ENCODE assay signal across 14 cellular contexts in the genomic region with DNA sequence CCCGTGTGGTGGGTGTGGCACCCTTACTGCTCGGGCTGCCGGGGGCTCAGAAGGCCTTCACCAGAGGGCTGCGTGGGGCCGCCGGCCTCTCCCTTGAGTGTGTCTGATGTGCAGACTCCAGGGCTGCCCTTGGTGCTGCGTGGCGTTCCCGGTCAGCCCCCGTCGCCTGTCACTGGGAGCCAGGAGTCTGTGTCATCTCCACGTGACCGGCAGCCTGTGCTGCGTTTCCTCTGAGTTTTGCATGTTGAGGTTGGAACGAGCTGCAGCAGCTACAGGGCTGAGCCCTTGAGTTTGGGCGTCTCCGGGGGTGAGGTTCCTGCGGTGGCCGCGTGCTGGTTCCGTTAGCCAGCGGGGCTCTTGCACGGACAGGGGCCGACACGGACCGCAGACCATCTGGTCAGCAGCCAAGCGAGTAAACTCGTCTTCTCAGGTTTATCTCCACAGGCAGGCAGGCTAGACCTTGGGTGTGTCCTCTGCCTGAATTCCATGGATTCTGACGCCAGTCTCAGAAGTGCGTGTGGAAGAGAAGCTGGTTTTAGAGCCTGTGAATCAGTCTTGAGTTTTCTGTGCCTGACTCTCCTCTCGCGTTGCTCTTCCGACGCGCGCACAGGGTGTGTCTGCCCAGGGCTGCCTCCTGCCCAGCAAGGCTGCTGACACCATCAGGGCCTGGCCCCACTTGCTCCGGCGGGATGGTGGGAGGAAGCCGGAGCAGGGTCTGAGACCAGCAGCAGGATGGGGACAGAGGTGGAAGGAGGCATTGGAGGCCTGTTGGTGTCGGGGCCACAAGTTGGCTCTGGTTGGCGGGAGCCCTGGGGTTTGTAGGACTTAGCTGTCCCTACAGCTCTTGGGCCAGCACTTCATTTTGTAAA. TPM values are rescaled to one million over a fixed set of nuclear protein-coding genes. Genes with fewer than 3 reads are reported as not detected.
DNase-seq lines count a peak whose midpoint lies in the region; FAIRE-seq and TF ChIP-seq lines count a peak whose summit lies in the region.
"Had no signal": no experiment of that assay in that cellular context is flagged by ENCODE, and none has a peak within 500 bp of the region (broad histone marks: within the 10 kb centered on the region; RNA-seq: fewer than 3 reads in every experiment).

No MANE protein-coding gene starts in this region.

- H3K4me3 ChIP-seq in endodermal cell (ENCODE audit: low read length) (no peak overlapping the region), mesodermal cell (ENCODE audit: extremely low read depth, insufficient read depth, low read length, poor library complexity, severe bottlenecking) (no peak overlapping the region)
- H3K4me3 ChIP-seq: SJCRH30, stomach had no signal

- no peak overlapping the region for H3K4me3 Mint-ChIP-seq in endodermal cell
- H3K4me3 Mint-ChIP-seq: activated T-helper 17 cell treated with anti-CD3 and anti-CD28 coated beads, Interleukin-2, amount 50 U/mL, for 72 hours had no signal

- TF ChIP-seq CTCF in endodermal cell (conservative IDR thresholded peaks at IDR 0.05): no peak

- WGBS in endodermal cell (ENCODE audit: insufficient coverage in 1 of 2, insufficient read length in 1 of 2), 2 experiments: 93 to 96% methylated on average over 24 to 41 of the region's 41 CpGs
- WGBS in mesodermal cell (ENCODE audit: insufficient coverage in 2 of 2), 2 experiments: 96 to 98% methylated on average over 38 to 39 of the region's 41 CpGs

- H3K27ac Mint-ChIP-seq in endodermal cell: peak overlapping the region; percentile 30
- H3K27ac Mint-ChIP-seq: activated T-helper 17 cell treated with anti-CD3 and anti-CD28 coated beads, Interleukin-2, amount 50 U/mL, for 72 hours had no signal

- no peak for FAIRE-seq in GM19239 (lab: Jason Lieb, UNC)
- FAIRE-seq: bronchial epithelial cell had no signal

- DNase-seq in HPDE6-E6E7 (ENCODE audit: extremely low spot score): peak; percentile 57
- DNase-seq in endodermal cell: no peak
- DNase-seq in GM19239 (ENCODE audit: insufficient read length, low spot score): no peak
- no peak for DNase-seq in NK-92 (lab: John Stamatoyannopoulos, UW; ENCODE audit: unreplicated experiment)
- no peak for DNase-seq in DMS114 treated with DMSO at 0.1 percent for 48 hours (lab: John Stamatoyannopoulos, UW; ENCODE audit: unreplicated experiment)
- DNase-seq: activated CD4-positive, CD25-positive, alpha-beta regulatory T cell; EL; NCI-H446; SJCRH30; stomach had no signal

- no peaks in the 10 kb centered on the region for H3K9me3 Mint-ChIP-seq in endodermal cell
- H3K9me3 Mint-ChIP-seq: activated T-helper 17 cell treated with anti-CD3 and anti-CD28 coated beads, Interleukin-2, amount 50 U/mL, for 72 hours had no signal

- H3K36me3 Mint-ChIP-seq in endodermal cell (ENCODE audit: low read depth): peaks cover 30% of the 10 kb centered on the region

- H3K36me3 ChIP-seq in endodermal cell (ENCODE audit: control insufficient read depth, insufficient read depth, low read length) (peaks cover 49% of the 10 kb centered on the region), mesodermal cell (ENCODE audit: control insufficient read depth, insufficient read depth, low read length) (peaks cover 66% of the 10 kb centered on the region)

- H3K9me3 ChIP-seq in endodermal cell (ENCODE audit: control insufficient read depth, low read length) (no peaks in the 10 kb centered on the region), mesodermal cell (ENCODE audit: control insufficient read depth, low read length) (no peaks in the 10 kb centered on the region)
- H3K9me3 ChIP-seq: SJCRH30, stomach had no signal

- H3K4me1 ChIP-seq in endodermal cell (ENCODE audit: control insufficient read depth, insufficient read depth, low read length): no peaks in the 10 kb centered on the region
- peaks cover 12% of the 10 kb centered on the region for H3K4me1 ChIP-seq in mesodermal cell (ENCODE audit: control insufficient read depth, insufficient read depth, low read length, poor library complexity, severe bottlenecking)
- H3K4me1 ChIP-seq: SJCRH30 had no signal

- H3K27ac ChIP-seq in endodermal cell (ENCODE audit: low read depth, low read length): no peak overlapping the region
- peak overlapping the region; percentile 62 for H3K27ac ChIP-seq in mesodermal cell (ENCODE audit: low read depth, low read length, severe bottlenecking)
- H3K27ac ChIP-seq: SJCRH30, stomach had no signal

- no peak overlapping the region for H3K9ac ChIP-seq in endodermal cell (ENCODE audit: extremely low read depth, low read length, poor library complexity, severe bottlenecking)

- H3K27me3 Mint-ChIP-seq in endodermal cell (ENCODE audit: insufficient read depth): no peaks in the 10 kb centered on the region
- H3K27me3 Mint-ChIP-seq: activated T-helper 17 cell treated with anti-CD3 and anti-CD28 coated beads, Interleukin-2, amount 50 U/mL, for 72 hours had no signal

- H3K4me1 Mint-ChIP-seq in endodermal cell: no peaks in the 10 kb centered on the region

- no peaks in the 10 kb centered on the region for H3K27me3 ChIP-seq in endodermal cell (ENCODE audit: control insufficient read depth, insufficient read depth, low read length, poor library complexity, severe bottlenecking)
- H3K27me3 ChIP-seq: SJCRH30, stomach had no signal

RNA-seq across cellular contexts. Expression of a gene that starts 10.5 kb away (rescaled TPM):
- 10 to 100 TPM; 55.2 to 56.1 TPM for total RNA-seq in endodermal cell
- polyA plus RNA-seq in endodermal cell (2013, experiment 1 of 2): 37.5 TPM
- polyA plus RNA-seq in endodermal cell (2013, experiment 2 of 2): 32.8 TPM
- 38.1 TPM for polyA plus RNA-seq in mesodermal cell (2013, experiment 1 of 2)
- 36.5 TPM for polyA plus RNA-seq in mesodermal cell (2013, experiment 2 of 2)

RNA-seq across cellular contexts. Expression of a gene that starts 18.8 kb away (rescaled TPM):
- total RNA-seq in endodermal cell: 10 to 100 TPM; 16.8 to 17.8 TPM
- polyA plus RNA-seq in endodermal cell (2013, experiment 1 of 2): 1.2 TPM
- 0.50 TPM for polyA plus RNA-seq in endodermal cell (2013, experiment 2 of 2)
- 0.74 TPM for polyA plus RNA-seq in mesodermal cell (2013, experiment 1 of 2)
- 0.35 TPM for polyA plus RNA-seq in mesodermal cell (2013, experiment 2 of 2)
- total RNA-seq: osteocyte had no signal

RNA-seq across cellular contexts. Expression of a gene that starts 45.8 kb away (rescaled TPM):
- 10 to 100 TPM; 63.3 to 67.4 TPM for total RNA-seq in endodermal cell
- polyA plus RNA-seq in endodermal cell (2013, experiment 1 of 2): 18.6 TPM
- polyA plus RNA-seq in endodermal cell (2013, experiment 2 of 2): 14.9 TPM
- polyA plus RNA-seq in mesodermal cell (2013, experiment 1 of 2): 30.7 TPM
- polyA plus RNA-seq in mesodermal cell (2013, experiment 2 of 2): 19.4 TPM
- total RNA-seq: SJCRH30 had no signal

RNA-seq across cellular contexts. Expression of a gene that starts 46.5 kb away (rescaled TPM):
- 10 to 100 TPM; 42.7 to 43.2 TPM for total RNA-seq in endodermal cell
- 43.7 TPM for polyA plus RNA-seq in endodermal cell (2013, experiment 1 of 2)
- 42.8 TPM for polyA plus RNA-seq in endodermal cell (2013, experiment 2 of 2)
- polyA plus RNA-seq in mesodermal cell (2013, experiment 1 of 2): 57.8 TPM
- polyA plus RNA-seq in mesodermal cell (2013, experiment 2 of 2): 50.6 TPM
